Comparison of ENCODE assay signal across 8 cellular contexts in genomic region chr19:38683393-38684077, GRCh38. TPM values are rescaled to one million over a fixed set of nuclear protein-coding genes. Genes with fewer than 3 reads are reported as not detected.
DNase-seq lines count a peak whose midpoint lies in the region; ATAC-seq lines count a peak whose summit lies in the region.

No MANE protein-coding gene starts in this region.

- H3K9me3 Mint-ChIP-seq in activated CD4-positive, alpha-beta T cell treated with anti-CD3 and anti-CD28 coated beads, Interleukin-2, amount 10 ng/mL, durations not matched to agents 24 days and 14 days = no peaks in the 10 kb centered on the region
- H3K9me3 Mint-ChIP-seq in memory B cell = no peaks in the 10 kb centered on the region
- no peaks in the 10 kb centered on the region for H3K9me3 Mint-ChIP-seq in stimulated activated memory B cell treated with anti-CD40 and anti-IgM and Interleukin-4, amounts not matched to agents 10 μg/mL and 1 μg/mL and 100 μg/mL, for 72 hours

- H3K27me3 Mint-ChIP-seq in activated CD4-positive, alpha-beta T cell treated with anti-CD3 and anti-CD28 coated beads, Interleukin-2, amount 10 ng/mL, durations not matched to agents 24 days and 14 days = no peaks in the 10 kb centered on the region
- H3K27me3 Mint-ChIP-seq in memory B cell = no peaks in the 10 kb centered on the region
- no peaks in the 10 kb centered on the region for H3K27me3 Mint-ChIP-seq in stimulated activated memory B cell treated with anti-CD40 and anti-IgM and Interleukin-4, amounts not matched to agents 10 μg/mL and 1 μg/mL and 100 μg/mL, for 72 hours

- peaks cover 36% of the 10 kb centered on the region for H3K36me3 Mint-ChIP-seq in activated CD4-positive, alpha-beta T cell treated with anti-CD3 and anti-CD28 coated beads, Interleukin-2, amount 10 ng/mL, durations not matched to agents 24 days and 14 days (ENCODE audit: low read depth)
- H3K36me3 Mint-ChIP-seq in memory B cell = peaks cover 9% of the 10 kb centered on the region
- H3K36me3 Mint-ChIP-seq in stimulated activated memory B cell treated with anti-CD40 and anti-IgM and Interleukin-4, amounts not matched to agents 10 μg/mL and 1 μg/mL and 100 μg/mL, for 72 hours = peaks cover 25% of the 10 kb centered on the region

- H3K4me3 ChIP-seq in ectodermal cell (ENCODE audit: insufficient read depth, low read depth, low read length) = no peak overlapping the region

- no peaks in the 10 kb centered on the region for H3K36me3 ChIP-seq in ectodermal cell (ENCODE audit: control insufficient read depth, insufficient read depth, low read length)

- H3K4me1 Mint-ChIP-seq in activated CD4-positive, alpha-beta T cell treated with anti-CD3 and anti-CD28 coated beads, Interleukin-2, amount 10 ng/mL, durations not matched to agents 24 days and 14 days = peaks cover 82% of the 10 kb centered on the region
- peaks cover 54% of the 10 kb centered on the region for H3K4me1 Mint-ChIP-seq in memory B cell
- peaks cover 90% of the 10 kb centered on the region for H3K4me1 Mint-ChIP-seq in stimulated activated memory B cell treated with anti-CD40 and anti-IgM and Interleukin-4, amounts not matched to agents 10 μg/mL and 1 μg/mL and 100 μg/mL, for 72 hours

- peak overlapping the region; percentile 17 for H3K4me3 Mint-ChIP-seq in activated CD4-positive, alpha-beta T cell treated with anti-CD3 and anti-CD28 coated beads, Interleukin-2, amount 10 ng/mL, durations not matched to agents 24 days and 14 days
- no peak overlapping the region for H3K4me3 Mint-ChIP-seq in memory B cell
- H3K4me3 Mint-ChIP-seq in stimulated activated memory B cell treated with anti-CD40 and anti-IgM and Interleukin-4, amounts not matched to agents 10 μg/mL and 1 μg/mL and 100 μg/mL, for 72 hours = no peak overlapping the region

- H3K27ac Mint-ChIP-seq in activated CD4-positive, alpha-beta T cell treated with anti-CD3 and anti-CD28 coated beads, Interleukin-2, amount 10 ng/mL, durations not matched to agents 24 days and 14 days = peak overlapping the region; percentile 73
- H3K27ac Mint-ChIP-seq in memory B cell = peak overlapping the region; percentile 46
- H3K27ac Mint-ChIP-seq in stimulated activated memory B cell treated with anti-CD40 and anti-IgM and Interleukin-4, amounts not matched to agents 10 μg/mL and 1 μg/mL and 100 μg/mL, for 72 hours = peak overlapping the region; percentile 81

- peak; percentile 93 for DNase-seq in ELF-1 (ENCODE audit: low read depth, low spot score)
- peak; percentile 27 for DNase-seq in NCI-H146 treated with DMSO at 0.1 percent for 48 hours (lab: John Stamatoyannopoulos, UW; ENCODE audit: unreplicated experiment)
- DNase-seq in activated CD4-positive, alpha-beta T cell treated with anti-CD3 and anti-CD28 coated beads, Interleukin-2, amount 10 ng/mL, durations not matched to agents 24 days and 14 days = peak; percentile 75
- no peak for DNase-seq in memory B cell (ENCODE audit: low spot score in 2 of 2)
- DNase-seq in NCI-H1694 treated with DMSO at 0.1 percent for 48 hours (lab: John Stamatoyannopoulos, UW) = no peak

- no peaks in the 10 kb centered on the region for H3K27me3 ChIP-seq in ectodermal cell (ENCODE audit: control insufficient read depth, insufficient read depth, low read length, poor library complexity, severe bottlenecking)

- intact Hi-C loops in activated CD4-positive, alpha-beta T cell treated with anti-CD3 and anti-CD28 coated beads, Interleukin-2, amount 10 ng/mL, durations not matched to agents 24 days and 14 days (cut with micrococcal nuclease) = loop anchor here (1.0 kb wide), 1 partner anchor 7 kb away; no protein-coding TSS in a partner anchor

- peak; percentile 14 for ATAC-seq in memory B cell (ENCODE audit: low read depth)
- peak; percentile 74 for ATAC-seq in stimulated activated memory B cell treated with anti-CD40 and anti-IgM and Interleukin-4, amounts not matched to agents 10 μg/mL and 1 μg/mL and 100 μg/mL, for 72 hours
- ATAC-seq in GM21576 (IDR thresholded peaks at IDR 0.05; ENCODE audit: unreplicated experiment) = no peak

- H3K27ac ChIP-seq in ectodermal cell (ENCODE audit: insufficient read depth, low read depth, low read length, poor library complexity, severe bottlenecking) = peak overlapping the region; percentile 61

- 45 to 54% methylated on average over 10 of the region's 10 CpGs for WGBS in ectodermal cell, 2 experiments

- H3K9me3 ChIP-seq in ectodermal cell (ENCODE audit: control insufficient read depth, low read length) = no peaks in the 10 kb centered on the region

- H3K4me1 ChIP-seq in ectodermal cell (ENCODE audit: control insufficient read depth, insufficient read depth, low read length) = peaks cover 35% of the 10 kb centered on the region

RNA-seq across cellular contexts. Expression of gene ACTN4, which starts 36.1 kb away (rescaled TPM):
- total RNA-seq in activated CD4-positive, alpha-beta T cell treated with anti-CD3 and anti-CD28 coated beads, Interleukin-2, amount 10 ng/mL, durations not matched to agents 24 days and 14 days = 243 and 257 TPM in 2 replicates
- 346 TPM for polyA plus RNA-seq in ectodermal cell (2013, experiment 1 of 4)
- polyA plus RNA-seq in ectodermal cell (2013, experiment 2 of 4) = 360 TPM
- 244 TPM for polyA plus RNA-seq in ectodermal cell (2013, experiment 3 of 4)
- 264 TPM for polyA plus RNA-seq in ectodermal cell (2013, experiment 4 of 4)

Comparison
In these comparisons a context has a peak if more than half of its experiments do, and no peak if none do; other contexts are left out.
1. DNase-seq: peak in ELF-1 (single experiment), NCI-H146 treated with DMSO at 0.1 percent for 48 hours (single experiment) and activated CD4-positive, alpha-beta T cell treated with anti-CD3 and anti-CD28 coated beads, Interleukin-2, amount 10 ng/mL, durations not matched to agents 24 days and 14 days (single experiment); none in memory B cell (0 of 2) and NCI-H1694 treated with DMSO at 0.1 percent for 48 hours (single experiment).
2. Peak in every context shown above with its lines, with median percentiles within 50 percentile points of each other: H3K27ac Mint-ChIP-seq.